In the genomic region with DNA sequence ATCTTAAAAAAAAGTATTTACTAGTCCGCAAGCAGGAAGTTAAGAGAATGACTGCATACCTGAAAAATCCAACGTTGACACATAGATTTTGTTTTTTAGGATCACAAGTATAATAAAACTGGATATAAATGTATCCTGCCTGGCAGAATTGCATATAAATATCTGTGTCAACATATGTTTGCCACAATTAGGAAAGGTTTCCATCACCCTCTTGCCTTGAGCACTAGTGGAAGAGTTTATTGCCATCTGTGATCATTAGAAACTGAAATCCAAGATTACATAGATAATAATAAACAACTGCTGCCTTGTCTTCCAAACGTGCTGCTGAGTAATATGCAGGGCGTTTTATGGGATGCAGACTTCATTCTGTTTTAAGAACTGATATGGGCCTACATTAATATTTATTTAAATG, we compare ENCODE assay signal across 17 cellular contexts. TPM values are rescaled to one million over a fixed set of nuclear protein-coding genes. Genes with fewer than 3 reads are reported as not detected.
DNase-seq lines count a peak whose midpoint lies in the region; ATAC-seq and TF ChIP-seq lines count a peak whose summit lies in the region.
"Had no signal": no experiment of that assay in that cellular context is flagged by ENCODE, and none has a peak within 500 bp of the region (broad histone marks: within the 10 kb centered on the region; RNA-seq: fewer than 3 reads in every experiment).

No MANE protein-coding gene starts in this region.

- H3K4me2 ChIP-seq in Karpas-422 (ENCODE audit: low read depth, low read length, poor library complexity, severe bottlenecking): peak overlapping the region; percentile 36

- peak; percentile 40 for ATAC-seq in left colon
- no peak for ATAC-seq in thoracic aorta (ENCODE audit: insufficient number of reproducible peaks, low FRiP score, low read depth)
- no peak for ATAC-seq in GM21529 (IDR thresholded peaks at IDR 0.05; ENCODE audit: unreplicated experiment)
- ATAC-seq: activated T-cell treated with anti-CD3 and anti-CD28 coated beads, Interleukin-2, amount 50 U/mL, for 4 hours had no signal

- H3K4me1 ChIP-seq in Karpas-422 (ENCODE audit: low read length) (peaks cover 96% of the 10 kb centered on the region), ascending aorta (peaks cover 0 to 20% of the 10 kb centered on the region in 2 donors), thoracic aorta (ENCODE audit: control insufficient read depth in 1 of 2, low read depth in 2 of 2) (peaks cover 14 to 55% of the 10 kb centered on the region in 2 donors), esophagus muscularis mucosa (peaks cover 0 to 19% (median 17%) of the 10 kb centered on the region in 4 donors)

- 41% methylated on average over 4 of the region's 4 CpGs for WGBS in esophagus muscularis mucosa

- TF ChIP-seq EP300 in esophagus muscularis mucosa (IDR thresholded peaks at IDR 0.05): no peak

- TF ChIP-seq CTCF in ascending aorta (IDR thresholded peaks at IDR 0.05) (no peak), thoracic aorta (IDR thresholded peaks at IDR 0.05) (no peak), esophagus muscularis mucosa (IDR thresholded peaks at IDR 0.05) (no peak)

- no peak overlapping the region for H2AFZ ChIP-seq in Karpas-422 (ENCODE audit: low read length)

- no peaks in the 10 kb centered on the region for H3K9me2 ChIP-seq in Karpas-422 (replicated peaks; ENCODE audit: insufficient read depth, low read length)

- H3K27me3 ChIP-seq in Karpas-422 (ENCODE audit: low read length) (no peaks in the 10 kb centered on the region), ascending aorta (no peaks in the 10 kb centered on the region), thoracic aorta (replicated peaks; ENCODE audit: insufficient read depth) (no peaks in the 10 kb centered on the region), esophagus muscularis mucosa (no peaks in the 10 kb centered on the region)
- H3K27me3 ChIP-seq: vagina had no signal

- intact Hi-C loops in ascending aorta (cut with DNase I) (no loop called here), left colon (cut with DNase I, micrococcal nuclease) (no loop called here), esophagus muscularis mucosa (cut with DNase I) (no loop called here)

- DNase-seq in Karpas-422 (no peak), ascending aorta (ENCODE audit: low spot score in 2 of 2) (no peak), left colon (no peak), thoracic aorta (ENCODE audit: low spot score) (no peak), esophagus muscularis mucosa (ENCODE audit: extremely low spot score) (no peak)
- DNase-seq in effector CD8-positive, alpha-beta T cell (lab: John Stamatoyannopoulos, UW): no peak
- DNase-seq: activated CD4-positive, alpha-beta T cell treated with anti-CD3 and anti-CD28 coated beads, Interleukin-2, amount 10 ng/mL, durations not matched to agents 7 days and 5 days; activated T-cell treated with anti-CD3 and anti-CD28 coated beads, Interleukin-2, amount 50 U/mL, for 4 hours; CD4-positive, CD25-positive, alpha-beta regulatory T cell; GOT3; islet precursor cell; NCI-H1436 treated with DMSO at 0.1 percent for 48 hours; NCI-H526 treated with DMSO at 0.1 percent for 48 hours; stimulated activated CD4-positive, alpha-beta T cell treated with anti-CD3 and anti-CD28 coated beads, Interleukin-4, amount 100 ng/mL, for 1 hour had no signal

- no peaks in the 10 kb centered on the region for H3K9me3 ChIP-seq in Karpas-422 (ENCODE audit: low read length)
- H3K9me3 ChIP-seq in ascending aorta: no peaks in the 10 kb centered on the region
- H3K9me3 ChIP-seq in thoracic aorta: no peaks in the 10 kb centered on the region
- H3K9me3 ChIP-seq in esophagus muscularis mucosa: no peaks in the 10 kb centered on the region
- H3K9me3 ChIP-seq: vagina had no signal

- H4K20me1 ChIP-seq in Karpas-422 (ENCODE audit: insufficient read depth, low read depth, low read length): peaks cover 27% of the 10 kb centered on the region; the same call in 1 of the 2 replicates

- peaks cover 84% of the 10 kb centered on the region for H3K79me2 ChIP-seq in Karpas-422 (ENCODE audit: low read length)

- 0 out of 2 replicates have a peak, but pooled peaks cover 3% of the 10 kb centered on the region for H3K36me3 ChIP-seq in Karpas-422 (ENCODE audit: insufficient read depth, low read length)
- no peaks in the 10 kb centered on the region for H3K36me3 ChIP-seq in ascending aorta
- H3K36me3 ChIP-seq in thoracic aorta: no peaks in the 10 kb centered on the region
- H3K36me3 ChIP-seq in esophagus muscularis mucosa: no peaks in the 10 kb centered on the region
- H3K36me3 ChIP-seq: vagina had no signal

- TF ChIP-seq POLR2A in esophagus muscularis mucosa (IDR thresholded peaks at IDR 0.05; ENCODE audit: low read depth): no peak

- H3K9ac ChIP-seq in Karpas-422 (ENCODE audit: low read length): 0 out of 2 replicates have a peak overlapping the region, but pooled peaks have one; percentile 21

- H3K4me3 ChIP-seq in Karpas-422 (ENCODE audit: low read length) (no peak overlapping the region), ascending aorta (no peak overlapping the region), thoracic aorta (no peak overlapping the region), esophagus muscularis mucosa (no peak overlapping the region)
- H3K4me3 ChIP-seq: vagina had no signal

- H3K27ac ChIP-seq in Karpas-422 (ENCODE audit: low read length) (peak overlapping the region; percentile 97), ascending aorta (peak overlapping the region; percentile 31 to 57), thoracic aorta (peak overlapping the region; percentile 16 to 38), esophagus muscularis mucosa (replicated peaks in 1 of 4) (peak overlapping the region in 2 of 4 donors; percentile 13 to 38)
- H3K27ac ChIP-seq: RWPE1 had no signal

RNA-seq across cellular contexts. Expression of a gene that starts 27.9 kb away (rescaled TPM):
- 69.0 and 92.4 TPM in 2 replicates for total RNA-seq in Karpas-422 (2014; rRNA removed; shearing (Covaris generic); ENCODE audit: low replicate concordance)
- total RNA-seq in ascending aorta (10.7 TPM), left colon (10 to 100 TPM; 29.3 to 30.9 TPM), thoracic aorta (10 to 100 TPM in 1 of 2 donors, 1 to 10 TPM in 1; 8.4 to 29.3 TPM), esophagus muscularis mucosa (10 to 100 TPM; 11.5 to 22.0 (median 13.2) TPM)
